8 cellular contexts compared by ENCODE assay signal in genomic region chr6:4637691-4638433, GRCh38.
DNase-seq lines count a peak whose midpoint lies in the region; ATAC-seq and FAIRE-seq lines count a peak whose summit lies in the region.

No MANE protein-coding gene starts in this region.

- WGBS in small intestine, 3 donors, result 76 to 90% (median 87%) methylated on average over 5 of the region's 5 CpGs

- no peaks in the 10 kb centered on the region for H3K36me3 ChIP-seq in small intestine (ENCODE audit: control insufficient read depth in 2 of 2, insufficient read depth in 2 of 2, low read length in 2 of 2)

- H3K9me3 ChIP-seq in small intestine (ENCODE audit: control insufficient read depth, low read depth), result no peaks in the 10 kb centered on the region

- DNase-seq in activated naive CD4-positive, alpha-beta T cell treated with anti-CD3 and anti-CD28 coated beads, Interleukin-2, amount 50 U/mL, for 16 hours, result peak; percentile 39
- DNase-seq in small intestine (peak; percentile 2), germinal center (ENCODE audit: low spot score) (no peak), NCI-H1694 treated with DMSO at 0.1 percent for 48 hours (lab: John Stamatoyannopoulos, UW) (no peak), NCI-H1436 treated with DMSO at 0.1 percent for 48 hours (lab: John Stamatoyannopoulos, UW) (no peak), SK-N-DZ (ENCODE audit: low spot score) (no peak)

- no peaks in the 10 kb centered on the region for H3K4me1 ChIP-seq in small intestine (ENCODE audit: control insufficient read depth in 2 of 2, insufficient read depth in 1 of 2, low read depth in 1 of 2, low read length in 1 of 2)

- no peaks in the 10 kb centered on the region for H3K27me3 ChIP-seq in small intestine (ENCODE audit: control insufficient read depth in 2 of 2, insufficient read depth in 2 of 2, low read length in 2 of 2)

- H3K27ac ChIP-seq in small intestine (ENCODE audit: low read depth in 1 of 2, low read length in 1 of 2), result no peak overlapping the region

- ATAC-seq in GM18502 (IDR thresholded peaks at IDR 0.05; ENCODE audit: poor library complexity, unreplicated experiment) (peak; percentile 89), HG02938 (IDR thresholded peaks at IDR 0.05; ENCODE audit: unreplicated experiment) (peak; percentile 76)

- H3K4me3 ChIP-seq in small intestine (ENCODE audit: low read depth in 1 of 2, low read length in 2 of 2), result no peak overlapping the region

- no peak for FAIRE-seq in small intestine (lab: Jason Lieb, UNC)

Comparison
In these comparisons a context has a peak if more than half of its experiments do, and no peak if none do; other contexts are left out.
1. DNase-seq: peak in activated naive CD4-positive, alpha-beta T cell treated with anti-CD3 and anti-CD28 coated beads, Interleukin-2, amount 50 U/mL, for 16 hours (single experiment) and small intestine (single experiment); none in germinal center (single experiment), NCI-H1694 treated with DMSO at 0.1 percent for 48 hours (single experiment), NCI-H1436 treated with DMSO at 0.1 percent for 48 hours (single experiment) and SK-N-DZ (single experiment).